Comparison of ENCODE assay signal across 33 cellular contexts in the genomic region with DNA sequence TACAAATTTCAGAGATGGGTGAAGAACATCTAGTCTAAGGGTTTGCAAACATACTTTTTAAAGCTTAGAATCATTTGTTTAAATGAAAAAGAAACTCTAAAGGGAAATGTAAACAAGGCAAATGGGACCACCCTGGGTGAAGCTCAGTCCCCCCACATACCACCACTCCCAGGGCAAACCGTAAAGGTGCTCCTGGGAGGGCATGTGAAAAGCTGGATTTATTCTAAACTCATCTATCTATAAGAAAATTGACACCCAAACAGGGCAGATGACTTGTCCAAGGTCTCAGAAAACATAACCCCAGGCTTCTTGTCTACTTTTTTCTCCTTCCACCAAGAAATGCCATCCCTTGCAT.
"Had no signal": no experiment of that assay in that cellular context is flagged by ENCODE, and none has a peak within 500 bp of the region (broad histone marks: within the 10 kb centered on the region; RNA-seq: fewer than 3 reads in every experiment).

No MANE protein-coding gene starts in this region.

- H3K4me3 ChIP-seq: adrenal gland, MG63, Peyer's patch, SJSA1 had no signal

- H3K27ac ChIP-seq: adrenal gland, Peyer's patch, SJSA1 had no signal

- H3K9me2 ChIP-seq: SK-N-SH had no signal

- DNase-seq: activated CD4-positive, alpha-beta memory T cell treated with anti-CD3 and anti-CD28 coated beads for 36 hours; activated CD4-positive, alpha-beta T cell treated with anti-CD3 and anti-CD28 coated beads for 36 hours; activated CD4-positive, alpha-beta T cell treated with anti-CD3 and anti-CD28 coated beads, Interleukin-2, amount 10 ng/mL, durations not matched to agents 7 days and 5 days; activated CD8-positive, alpha-beta memory T cell treated with anti-CD3 and anti-CD28 coated beads, Interleukin-2, amount 50 U/mL, for 4 hours; activated gamma-delta T cell treated with Interleukin-2 at 50 U/mL for 16 hours; activated naive CD4-positive, alpha-beta T cell treated with anti-CD3 and anti-CD28 coated beads for 36 hours; activated T-cell treated with anti-CD3 and anti-CD28 coated beads for 4 hours; activated T-cell treated with anti-CD3 and anti-CD28 coated beads, Interleukin-2, amount 50 U/mL, for 4 hours; adrenal gland; anterior cingulate cortex; central memory CD4-positive, alpha-beta T cell; Karpas-422; MG63; NCI-H1048; NCI-H1105 treated with DMSO at 0.1 percent for 48 hours; NCI-H1436; NCI-H1694; NCI-H1930; NCI-H2081 treated with DMSO at 0.1 percent for 48 hours; NCI-H226; NCI-H446 treated with DMSO at 0.1 percent for 48 hours; NCI-H524 treated with DMSO at 0.1 percent for 48 hours; Peyer's patch; RPMI8226; SHP77 treated with DMSO at 0.1 percent for 48 hours; SK-N-SH had no signal

- H3K36me3 Mint-ChIP-seq: activated CD4-positive, alpha-beta memory T cell treated with anti-CD3 and anti-CD28 coated beads for 36 hours; activated naive CD4-positive, alpha-beta T cell treated with anti-CD3 and anti-CD28 coated beads, Interleukin-2, amount 50 U/mL, for 72 hours; brain had no signal

- H3K9ac ChIP-seq: SK-N-SH had no signal

- H3K4me1 ChIP-seq: adrenal gland, Peyer's patch had no signal

- H3K27ac Mint-ChIP-seq: activated CD4-positive, alpha-beta memory T cell treated with anti-CD3 and anti-CD28 coated beads for 36 hours; activated CD4-positive, alpha-beta T cell treated with anti-CD3 and anti-CD28 coated beads for 36 hours; activated CD4-positive, alpha-beta T cell treated with anti-CD3 and anti-CD28 coated beads, Interleukin-2, amount 10 ng/mL, durations not matched to agents 7 days and 5 days; activated naive CD4-positive, alpha-beta T cell treated with anti-CD3 and anti-CD28 coated beads for 36 hours; activated naive CD4-positive, alpha-beta T cell treated with anti-CD3 and anti-CD28 coated beads, Interleukin-2, amount 50 U/mL, for 72 hours; activated T-helper 1 cell treated with anti-CD3 and anti-CD28 coated beads, Interleukin-12 subunit alpha, Interleukin-12 subunit beta, Interleukin-2, Interleukin-4 antibody, amounts not matched to agents 30 ng/mL and 10 ng/mL and 1 ng/mL, durations not matched to agents 14 hours and 24 hours and 36 hours; brain; T-helper 1 cell treated with Interleukin-12 subunit alpha and Interleukin-12 subunit beta and Interleukin-4 antibody, amounts not matched to agents 30 μg/mL and 1 μg/mL, for 36 hours; T-helper 2 cell treated with Interferon-gamma antibody and Interleukin-4, amounts not matched to agents 5 μg/mL and 100 μg/mL, for 36 hours had no signal

- H3K9me3 Mint-ChIP-seq: activated CD4-positive, alpha-beta T cell treated with anti-CD3 and anti-CD28 coated beads, Interleukin-2, amount 10 ng/mL, durations not matched to agents 7 days and 5 days; activated naive CD4-positive, alpha-beta T cell treated with anti-CD3 and anti-CD28 coated beads for 36 hours; activated naive CD4-positive, alpha-beta T cell treated with anti-CD3 and anti-CD28 coated beads, Interleukin-2, amount 50 U/mL, for 72 hours; activated T-cell treated with anti-CD3 and anti-CD28 coated beads, Interleukin-2, amount 50 U/mL, for 4 hours; activated T-helper 1 cell treated with anti-CD3 and anti-CD28 coated beads, Interleukin-12 subunit alpha, Interleukin-12 subunit beta, Interleukin-2, Interleukin-4 antibody, amounts not matched to agents 30 ng/mL and 10 ng/mL and 1 ng/mL, durations not matched to agents 14 hours and 24 hours and 36 hours; T-helper 1 cell treated with Interleukin-12 subunit alpha and Interleukin-12 subunit beta and Interleukin-4 antibody, amounts not matched to agents 30 μg/mL and 1 μg/mL, for 36 hours; T-helper 2 cell treated with Interferon-gamma antibody and Interleukin-4, amounts not matched to agents 5 μg/mL and 100 μg/mL, for 36 hours had no signal

- ATAC-seq: activated CD4-positive, alpha-beta T cell treated with anti-CD3 and anti-CD28 coated beads for 36 hours; activated CD4-positive, CD25-positive, alpha-beta regulatory T cell treated with anti-CD3 and anti-CD28 coated beads, Interleukin-2, amount 50 U/mL, for 24 hours; activated naive CD4-positive, alpha-beta T cell treated with anti-CD3 and anti-CD28 coated beads, Interleukin-2, amount 50 U/mL, for 72 hours; activated T-cell treated with anti-CD3 and anti-CD28 coated beads, Interleukin-2, amount 50 U/mL, for 4 hours had no signal

- H3K27me3 ChIP-seq: adrenal gland, MG63, Peyer's patch, SJSA1 had no signal

- H3K4me3 Mint-ChIP-seq: activated CD4-positive, alpha-beta memory T cell treated with anti-CD3 and anti-CD28 coated beads for 36 hours; activated CD4-positive, alpha-beta T cell treated with anti-CD3 and anti-CD28 coated beads for 36 hours; activated CD4-positive, alpha-beta T cell treated with anti-CD3 and anti-CD28 coated beads, Interleukin-2, amount 10 ng/mL, durations not matched to agents 7 days and 5 days; activated naive CD4-positive, alpha-beta T cell treated with anti-CD3 and anti-CD28 coated beads for 36 hours; activated T-cell treated with anti-CD3 and anti-CD28 coated beads, Interleukin-2, amount 50 U/mL, for 4 hours; activated T-helper 1 cell treated with anti-CD3 and anti-CD28 coated beads, Interleukin-12 subunit alpha, Interleukin-12 subunit beta, Interleukin-2, Interleukin-4 antibody, amounts not matched to agents 30 ng/mL and 10 ng/mL and 1 ng/mL, durations not matched to agents 14 hours and 24 hours and 36 hours; brain; T-helper 1 cell treated with Interleukin-12 subunit alpha and Interleukin-12 subunit beta and Interleukin-4 antibody, amounts not matched to agents 30 μg/mL and 1 μg/mL, for 36 hours; T-helper 2 cell treated with Interferon-gamma antibody and Interleukin-4, amounts not matched to agents 5 μg/mL and 100 μg/mL, for 36 hours had no signal

- H3K4me2 ChIP-seq: SK-N-SH had no signal

- H3K4me1 Mint-ChIP-seq: activated CD4-positive, alpha-beta T cell treated with anti-CD3 and anti-CD28 coated beads for 36 hours; activated CD4-positive, alpha-beta T cell treated with anti-CD3 and anti-CD28 coated beads, Interleukin-2, amount 10 ng/mL, durations not matched to agents 7 days and 5 days; brain had no signal

- H3K36me3 ChIP-seq: adrenal gland, MG63, Peyer's patch, SJSA1 had no signal

- H3K9me3 ChIP-seq: adrenal gland, MG63, Peyer's patch, SJSA1, SK-N-SH had no signal
